Comparison of ENCODE assay signal across 8 cellular contexts in genomic region chr14:93103392-93104080, GRCh38. TPM values are rescaled to one million over a fixed set of nuclear protein-coding genes. Genes with fewer than 3 reads are reported as not detected.
DNase-seq lines count a peak whose midpoint lies in the region; ATAC-seq and TF ChIP-seq lines count a peak whose summit lies in the region.

No MANE protein-coding gene starts in this region.

- H3K9me3 ChIP-seq in gastroesophageal sphincter: no peaks in the 10 kb centered on the region

- TF ChIP-seq CTCF in gastroesophageal sphincter (IDR thresholded peaks at IDR 0.05): no peak

- peak overlapping the region; percentile 85 for H3K4me3 Mint-ChIP-seq in activated CD4-positive, alpha-beta T cell treated with anti-CD3 and anti-CD28 coated beads, Interleukin-2, amount 10 ng/mL, durations not matched to agents 24 days and 14 days
- peak overlapping the region; percentile 78 for H3K4me3 Mint-ChIP-seq in stimulated activated effector memory CD8-positive, alpha-beta T cell treated with anti-CD3 and anti-CD28 coated beads, Interleukin-12 subunit alpha, Interleukin-12 subunit beta, amount 100 ng/mL, for 72 hours

- TF ChIP-seq EP300 in gastroesophageal sphincter (IDR thresholded peaks at IDR 0.05): no peak

- peaks cover 3% of the 10 kb centered on the region for H3K36me3 Mint-ChIP-seq in activated CD4-positive, alpha-beta T cell treated with anti-CD3 and anti-CD28 coated beads, Interleukin-2, amount 10 ng/mL, durations not matched to agents 24 days and 14 days (ENCODE audit: low read depth)
- H3K36me3 Mint-ChIP-seq in stimulated activated effector memory CD8-positive, alpha-beta T cell treated with anti-CD3 and anti-CD28 coated beads, Interleukin-12 subunit alpha, Interleukin-12 subunit beta, amount 100 ng/mL, for 72 hours: peaks cover 7% of the 10 kb centered on the region

- ATAC-seq in GM21390 (IDR thresholded peaks at IDR 0.05; ENCODE audit: unreplicated experiment) (peak; percentile 96), gastroesophageal sphincter (peak; percentile 17)
- peak; percentile 96 for ATAC-seq in stimulated activated effector memory CD8-positive, alpha-beta T cell treated with anti-CD3 and anti-CD28 coated beads, Interleukin-12 subunit alpha, Interleukin-12 subunit beta, amount 100 ng/mL, for 72 hours

- H3K36me3 ChIP-seq in gastroesophageal sphincter: no peaks in the 10 kb centered on the region

- H3K27ac Mint-ChIP-seq in activated CD4-positive, alpha-beta T cell treated with anti-CD3 and anti-CD28 coated beads, Interleukin-2, amount 10 ng/mL, durations not matched to agents 24 days and 14 days: peak overlapping the region; percentile 92
- peak overlapping the region; percentile 97 for H3K27ac Mint-ChIP-seq in stimulated activated effector memory CD8-positive, alpha-beta T cell treated with anti-CD3 and anti-CD28 coated beads, Interleukin-12 subunit alpha, Interleukin-12 subunit beta, amount 100 ng/mL, for 72 hours

- 60 to 78% methylated on average over 1 to 6 of the region's 9 CpGs for WGBS in gastroesophageal sphincter (ENCODE audit: low coverage in 1 of 2), 2 donors

- DNase-seq in EH (ENCODE audit: low read depth) (peak; percentile 53), HPDE6-E6E7 (ENCODE audit: extremely low spot score) (peak; percentile 67), SKM-1 treated with dmso at 0.1 percent for 144 hours (lab: John Stamatoyannopoulos, UW; ENCODE audit: unreplicated experiment) (no peak), NCI-H1436 treated with DMSO at 0.1 percent for 48 hours (lab: John Stamatoyannopoulos, UW) (no peak)
- peak; percentile 95 for DNase-seq in activated CD4-positive, alpha-beta T cell treated with anti-CD3 and anti-CD28 coated beads, Interleukin-2, amount 10 ng/mL, durations not matched to agents 24 days and 14 days
- DNase-seq in stimulated activated effector memory CD8-positive, alpha-beta T cell treated with anti-CD3 and anti-CD28 coated beads, Interleukin-12 subunit alpha, Interleukin-12 subunit beta, amount 100 ng/mL, for 72 hours (ENCODE audit: low spot score in 2 of 2): peak; percentile 35 to 84

- intact Hi-C loops in activated CD4-positive, alpha-beta T cell treated with anti-CD3 and anti-CD28 coated beads, Interleukin-2, amount 10 ng/mL, durations not matched to agents 24 days and 14 days (cut with micrococcal nuclease): loop anchor here (1.0 to 5.0 kb wide), 2 partner anchors 10 to 36 kb away; no protein-coding TSS in a partner anchor

- H3K27me3 ChIP-seq in gastroesophageal sphincter: no peaks in the 10 kb centered on the region

- TF ChIP-seq POLR2A in gastroesophageal sphincter (IDR thresholded peaks at IDR 0.05): no peak

- H3K27ac ChIP-seq in gastroesophageal sphincter: peak overlapping the region in 1 of 4 donors; percentile 10

- H3K27me3 Mint-ChIP-seq in activated CD4-positive, alpha-beta T cell treated with anti-CD3 and anti-CD28 coated beads, Interleukin-2, amount 10 ng/mL, durations not matched to agents 24 days and 14 days: no peaks in the 10 kb centered on the region

- H3K4me1 ChIP-seq in gastroesophageal sphincter: peaks cover 0 to 90% (median 38%) of the 10 kb centered on the region in 3 donors

- peaks cover 43% of the 10 kb centered on the region for H3K4me1 Mint-ChIP-seq in activated CD4-positive, alpha-beta T cell treated with anti-CD3 and anti-CD28 coated beads, Interleukin-2, amount 10 ng/mL, durations not matched to agents 24 days and 14 days
- peaks cover 48% of the 10 kb centered on the region for H3K4me1 Mint-ChIP-seq in stimulated activated effector memory CD8-positive, alpha-beta T cell treated with anti-CD3 and anti-CD28 coated beads, Interleukin-12 subunit alpha, Interleukin-12 subunit beta, amount 100 ng/mL, for 72 hours

- no peaks in the 10 kb centered on the region for H3K9me3 Mint-ChIP-seq in activated CD4-positive, alpha-beta T cell treated with anti-CD3 and anti-CD28 coated beads, Interleukin-2, amount 10 ng/mL, durations not matched to agents 24 days and 14 days
- no peaks in the 10 kb centered on the region for H3K9me3 Mint-ChIP-seq in stimulated activated effector memory CD8-positive, alpha-beta T cell treated with anti-CD3 and anti-CD28 coated beads, Interleukin-12 subunit alpha, Interleukin-12 subunit beta, amount 100 ng/mL, for 72 hours

- H3K4me3 ChIP-seq in gastroesophageal sphincter: no peak overlapping the region

RNA-seq across cellular contexts. Expression of gene ITPK1, which starts 12.2 kb away (rescaled TPM):
- 71.0 and 73.9 TPM in 2 replicates for total RNA-seq in activated CD4-positive, alpha-beta T cell treated with anti-CD3 and anti-CD28 coated beads, Interleukin-2, amount 10 ng/mL, durations not matched to agents 24 days and 14 days
- 100 to 1,000 TPM in 3 of 4 donors, 10 to 100 TPM in 1; 68.8 to 201 (median 134) TPM for total RNA-seq in gastroesophageal sphincter

Comparison
In these comparisons a context has a peak if more than half of its experiments do, and no peak if none do; other contexts are left out.
1. DNase-seq: peak in EH (single experiment), HPDE6-E6E7 (single experiment), activated CD4-positive, alpha-beta T cell treated with anti-CD3 and anti-CD28 coated beads, Interleukin-2, amount 10 ng/mL, durations not matched to agents 24 days and 14 days (single experiment) and stimulated activated effector memory CD8-positive, alpha-beta T cell treated with anti-CD3 and anti-CD28 coated beads, Interleukin-12 subunit alpha, Interleukin-12 subunit beta, amount 100 ng/mL, for 72 hours (2 of 2); none in SKM-1 treated with dmso at 0.1 percent for 144 hours (single experiment) and NCI-H1436 treated with DMSO at 0.1 percent for 48 hours (single experiment).
2. ATAC-seq: peak in every context shown above with its lines; median percentile 96 in GM21390; 96 in stimulated activated effector memory CD8-positive, alpha-beta T cell treated with anti-CD3 and anti-CD28 coated beads, Interleukin-12 subunit alpha, Interleukin-12 subunit beta, amount 100 ng/mL, for 72 hours; 17 in gastroesophageal sphincter.